In the genomic region with DNA sequence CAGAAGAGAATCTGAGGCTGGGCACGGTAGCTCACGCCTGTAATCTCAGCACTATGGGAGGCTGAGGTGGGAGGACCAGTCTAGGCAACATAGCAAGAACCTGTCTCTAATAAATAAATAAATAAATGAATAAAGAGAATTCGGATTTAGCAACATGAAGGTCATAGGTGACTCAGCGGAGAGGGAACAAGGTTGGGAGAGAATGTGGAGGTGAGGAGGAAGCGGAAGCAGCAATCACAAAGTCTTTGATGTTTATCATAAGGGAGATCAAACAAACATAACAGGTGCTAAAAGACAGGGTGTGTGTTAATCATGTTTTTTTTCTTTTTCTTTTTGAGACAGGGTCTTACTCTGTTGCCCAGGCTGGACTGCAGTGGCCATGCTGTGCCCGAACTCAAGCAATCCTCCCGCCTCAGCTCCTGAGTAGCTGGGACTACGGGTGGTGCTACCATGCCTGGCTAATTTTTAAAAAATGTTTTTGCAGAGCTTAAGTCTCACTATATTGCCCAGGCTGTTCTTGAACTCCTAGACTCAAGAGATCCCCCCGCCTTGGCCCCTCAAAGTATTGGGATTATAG, we compare ENCODE assay signal across 1 cellular context.
TF ChIP-seq lines count a peak whose summit lies in the region.

No MANE protein-coding gene starts in this region.

TF ChIP-seq in GM23338, 12 proteins besides CTCF, POLR2A, EP300 and RAD21 (continued from another document):
- TF ChIP-seq, protein P1, sequence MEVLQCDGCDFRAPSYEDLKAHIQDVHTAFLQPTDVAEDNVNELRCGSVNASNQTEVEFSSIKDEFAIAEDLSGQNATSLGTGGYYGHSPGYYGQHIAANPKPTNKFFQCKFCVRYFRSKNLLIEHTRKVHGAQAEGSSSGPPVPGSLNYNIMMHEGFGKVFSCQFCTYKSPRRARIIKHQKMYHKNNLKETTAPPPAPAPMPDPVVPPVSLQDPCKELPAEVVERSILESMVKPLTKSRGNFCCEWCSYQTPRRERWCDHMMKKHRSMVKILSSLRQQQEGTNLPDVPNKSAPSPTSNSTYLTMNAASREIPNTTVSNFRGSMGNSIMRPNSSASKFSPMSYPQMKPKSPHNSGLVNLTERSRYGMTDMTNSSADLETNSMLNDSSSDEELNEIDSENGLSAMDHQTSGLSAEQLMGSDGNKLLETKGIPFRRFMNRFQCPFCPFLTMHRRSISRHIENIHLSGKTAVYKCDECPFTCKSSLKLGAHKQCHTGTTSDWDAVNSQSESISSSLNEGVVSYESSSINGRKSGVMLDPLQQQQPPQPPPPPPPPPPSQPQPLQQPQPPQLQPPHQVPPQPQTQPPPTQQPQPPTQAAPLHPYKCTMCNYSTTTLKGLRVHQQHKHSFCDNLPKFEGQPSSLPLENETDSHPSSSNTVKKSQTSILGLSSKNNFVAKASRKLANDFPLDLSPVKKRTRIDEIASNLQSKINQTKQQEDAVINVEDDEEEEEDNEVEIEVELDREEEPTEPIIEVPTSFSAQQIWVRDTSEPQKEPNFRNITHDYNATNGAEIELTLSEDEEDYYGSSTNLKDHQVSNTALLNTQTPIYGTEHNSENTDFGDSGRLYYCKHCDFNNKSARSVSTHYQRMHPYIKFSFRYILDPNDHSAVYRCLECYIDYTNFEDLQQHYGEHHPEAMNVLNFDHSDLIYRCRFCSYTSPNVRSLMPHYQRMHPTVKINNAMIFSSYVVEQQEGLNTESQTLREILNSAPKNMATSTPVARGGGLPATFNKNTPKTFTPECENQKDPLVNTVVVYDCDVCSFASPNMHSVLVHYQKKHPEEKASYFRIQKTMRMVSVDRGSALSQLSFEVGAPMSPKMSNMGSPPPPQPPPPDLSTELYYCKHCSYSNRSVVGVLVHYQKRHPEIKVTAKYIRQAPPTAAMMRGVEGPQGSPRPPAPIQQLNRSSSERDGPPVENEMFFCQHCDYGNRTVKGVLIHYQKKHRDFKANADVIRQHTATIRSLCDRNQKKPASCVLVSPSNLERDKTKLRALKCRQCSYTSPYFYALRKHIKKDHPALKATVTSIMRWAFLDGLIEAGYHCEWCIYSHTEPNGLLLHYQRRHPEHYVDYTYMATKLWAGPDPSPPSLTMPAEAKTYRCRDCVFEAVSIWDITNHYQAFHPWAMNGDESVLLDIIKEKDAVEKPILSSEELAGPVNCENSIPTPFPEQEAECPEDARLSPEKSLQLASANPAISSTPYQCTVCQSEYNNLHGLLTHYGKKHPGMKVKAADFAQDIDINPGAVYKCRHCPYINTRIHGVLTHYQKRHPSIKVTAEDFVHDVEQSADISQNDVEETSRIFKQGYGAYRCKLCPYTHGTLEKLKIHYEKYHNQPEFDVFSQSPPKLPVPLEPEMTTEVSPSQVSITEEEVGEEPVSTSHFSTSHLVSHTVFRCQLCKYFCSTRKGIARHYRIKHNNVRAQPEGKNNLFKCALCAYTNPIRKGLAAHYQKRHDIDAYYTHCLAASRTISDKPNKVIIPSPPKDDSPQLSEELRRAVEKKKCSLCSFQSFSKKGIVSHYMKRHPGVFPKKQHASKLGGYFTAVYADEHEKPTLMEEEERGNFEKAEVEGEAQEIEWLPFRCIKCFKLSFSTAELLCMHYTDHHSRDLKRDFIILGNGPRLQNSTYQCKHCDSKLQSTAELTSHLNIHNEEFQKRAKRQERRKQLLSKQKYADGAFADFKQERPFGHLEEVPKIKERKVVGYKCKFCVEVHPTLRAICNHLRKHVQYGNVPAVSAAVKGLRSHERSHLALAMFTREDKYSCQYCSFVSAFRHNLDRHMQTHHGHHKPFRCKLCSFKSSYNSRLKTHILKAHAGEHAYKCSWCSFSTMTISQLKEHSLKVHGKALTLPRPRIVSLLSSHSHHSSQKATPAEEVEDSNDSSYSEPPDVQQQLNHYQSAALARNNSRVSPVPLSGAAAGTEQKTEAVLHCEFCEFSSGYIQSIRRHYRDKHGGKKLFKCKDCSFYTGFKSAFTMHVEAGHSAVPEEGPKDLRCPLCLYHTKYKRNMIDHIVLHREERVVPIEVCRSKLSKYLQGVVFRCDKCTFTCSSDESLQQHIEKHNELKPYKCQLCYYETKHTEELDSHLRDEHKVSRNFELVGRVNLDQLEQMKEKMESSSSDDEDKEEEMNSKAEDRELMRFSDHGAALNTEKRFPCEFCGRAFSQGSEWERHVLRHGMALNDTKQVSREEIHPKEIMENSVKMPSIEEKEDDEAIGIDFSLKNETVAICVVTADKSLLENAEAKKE (CRISPR knock-in tag; IDR thresholded peaks at IDR 0.05) = no peak
- no peak for TF ChIP-seq CREB1 (CRISPR knock-in tag; IDR thresholded peaks at IDR 0.05; ENCODE audit: low read depth)
- TF ChIP-seq EZH2 (IDR thresholded peaks at IDR 0.05; ENCODE audit: low read depth, unreplicated experiment) = no peak
- TF ChIP-seq JUNB (IDR thresholded peaks at IDR 0.05; ENCODE audit: unreplicated experiment) = no peak
- no peak for TF ChIP-seq POLR2AphosphoS5 (IDR thresholded peaks at IDR 0.05; ENCODE audit: low read depth)
- TF ChIP-seq EZH2phosphoT487 (IDR thresholded peaks at IDR 0.05; ENCODE audit: unreplicated experiment) = no peak
- no peak for TF ChIP-seq STAT1 (IDR thresholded peaks at IDR 0.05; ENCODE audit: unreplicated experiment)
